18 cellular contexts compared by ENCODE assay signal in genomic region chr14:33943484-33943883, GRCh38. TPM values are rescaled to one million over a fixed set of nuclear protein-coding genes. Genes with fewer than 3 reads are reported as not detected.
DNase-seq lines count a peak whose midpoint lies in the region; ATAC-seq, FAIRE-seq and TF ChIP-seq lines count a peak whose summit lies in the region.
"Had no signal": no experiment of that assay in that cellular context is flagged by ENCODE, and none has a peak within 500 bp of the region (broad histone marks: within the 10 kb centered on the region; RNA-seq: fewer than 3 reads in every experiment).

No MANE protein-coding gene starts in this region.

- 21 to 70% (median 32%) methylated on average over 3 of the region's 3 CpGs for WGBS in small intestine, 3 donors

- no peak overlapping the region for H2AFZ ChIP-seq in Karpas-422 (ENCODE audit: low read length)
- H2AFZ ChIP-seq: PC-9 had no signal

- intact Hi-C loops in dorsolateral prefrontal cortex (cut with DNase I), result loop anchor here in 1 of 2 donors (10.0 kb wide), 1 partner anchor 151 kb away; no protein-coding TSS in a partner anchor
- intact Hi-C loops in activated CD4-positive, alpha-beta memory T cell treated with anti-CD3 and anti-CD28 coated beads for 36 hours (cut with micrococcal nuclease), result no loop called here

- H3K79me2 ChIP-seq in Karpas-422 (ENCODE audit: low read length), result no peaks in the 10 kb centered on the region

- H3K9me3 Mint-ChIP-seq in activated T-cell treated with anti-CD3 and anti-CD28 coated beads, Interleukin-2, amount 50 U/mL, for 4 hours, result no peaks in the 10 kb centered on the region
- H3K9me3 Mint-ChIP-seq in activated CD4-positive, alpha-beta memory T cell treated with anti-CD3 and anti-CD28 coated beads for 36 hours, result no peaks in the 10 kb centered on the region
- H3K9me3 Mint-ChIP-seq: activated naive CD4-positive, alpha-beta T cell treated with anti-CD3 and anti-CD28 coated beads, Interleukin-2, amount 50 U/mL, for 72 hours had no signal

- no peaks in the 10 kb centered on the region for H3K36me3 Mint-ChIP-seq in activated T-cell treated with anti-CD3 and anti-CD28 coated beads, Interleukin-2, amount 50 U/mL, for 4 hours (ENCODE audit: insufficient read depth)
- no peaks in the 10 kb centered on the region for H3K36me3 Mint-ChIP-seq in activated CD4-positive, alpha-beta memory T cell treated with anti-CD3 and anti-CD28 coated beads for 36 hours
- H3K36me3 Mint-ChIP-seq: activated naive CD4-positive, alpha-beta T cell treated with anti-CD3 and anti-CD28 coated beads, Interleukin-2, amount 50 U/mL, for 72 hours; CD14-positive monocyte had no signal

- DNase-seq in DMS 273 (lab: John Stamatoyannopoulos, UW; ENCODE audit: unreplicated experiment) (peak; percentile 35), DMS 273 treated with DMSO at 0.1 percent for 48 hours (lab: John Stamatoyannopoulos, UW) (no peak), NCI-H2081 treated with DMSO at 0.1 percent for 48 hours (lab: John Stamatoyannopoulos, UW) (peak; percentile 35), dorsolateral prefrontal cortex (no peak), small intestine (peak; percentile 77), Karpas-422 (no peak)
- DNase-seq in activated T-cell treated with anti-CD3 and anti-CD28 coated beads, Interleukin-2, amount 50 U/mL, for 4 hours, result no peak
- no peak for DNase-seq in activated CD4-positive, alpha-beta memory T cell treated with anti-CD3 and anti-CD28 coated beads for 36 hours
- DNase-seq: 8988T; activated CD4-positive, alpha-beta T cell treated with anti-CD3 and anti-CD28 coated beads, Interleukin-2, amount 50 U/mL, for 1 hour; dermis blood vessel endothelial cell; heart left ventricle; PC-9 had no signal

- H3K9me3 ChIP-seq in small intestine (ENCODE audit: control insufficient read depth, low read depth) (no peaks in the 10 kb centered on the region), Karpas-422 (ENCODE audit: low read length) (no peaks in the 10 kb centered on the region)
- H3K9me3 ChIP-seq: heart left ventricle, tibial nerve had no signal

- POLR2A ChIA-PET in activated CD4-positive, alpha-beta memory T cell treated with anti-CD3 and anti-CD28 coated beads for 36 hours (lab: Charles Lee), result no interaction called here

- no peak overlapping the region for H3K27ac Mint-ChIP-seq in activated CD4-positive, alpha-beta memory T cell treated with anti-CD3 and anti-CD28 coated beads for 36 hours
- H3K27ac Mint-ChIP-seq: activated naive CD4-positive, alpha-beta T cell treated with anti-CD3 and anti-CD28 coated beads, Interleukin-2, amount 50 U/mL, for 72 hours; CD14-positive monocyte had no signal

- H3K4me2 ChIP-seq in Karpas-422 (ENCODE audit: low read depth, low read length, poor library complexity, severe bottlenecking), result no peak overlapping the region
- H3K4me2 ChIP-seq: PC-9 had no signal

- H3K36me3 ChIP-seq in small intestine (ENCODE audit: control insufficient read depth in 2 of 2, insufficient read depth in 2 of 2, low read length in 2 of 2) (no peaks in the 10 kb centered on the region), Karpas-422 (ENCODE audit: insufficient read depth, low read length) (no peaks in the 10 kb centered on the region)
- H3K36me3 ChIP-seq: heart left ventricle, tibial nerve had no signal

- H3K9me2 ChIP-seq in Karpas-422 (replicated peaks; ENCODE audit: insufficient read depth, low read length), result no peaks in the 10 kb centered on the region

- H3K27me3 Mint-ChIP-seq in activated T-cell treated with anti-CD3 and anti-CD28 coated beads, Interleukin-2, amount 50 U/mL, for 4 hours (ENCODE audit: low read depth), result peaks cover under 1% of the 10 kb centered on the region
- H3K27me3 Mint-ChIP-seq in activated CD4-positive, alpha-beta memory T cell treated with anti-CD3 and anti-CD28 coated beads for 36 hours, result peaks cover 1% of the 10 kb centered on the region

- no peak overlapping the region for H3K9ac ChIP-seq in Karpas-422 (ENCODE audit: low read length)

- no peak overlapping the region for H3K4me3 Mint-ChIP-seq in activated T-cell treated with anti-CD3 and anti-CD28 coated beads, Interleukin-2, amount 50 U/mL, for 4 hours
- H3K4me3 Mint-ChIP-seq in activated CD4-positive, alpha-beta memory T cell treated with anti-CD3 and anti-CD28 coated beads for 36 hours, result no peak overlapping the region
- H3K4me3 Mint-ChIP-seq: CD14-positive monocyte had no signal

- no peaks in the 10 kb centered on the region for H4K20me1 ChIP-seq in Karpas-422 (ENCODE audit: insufficient read depth, low read depth, low read length)

- no peak for ATAC-seq in activated T-cell treated with anti-CD3 and anti-CD28 coated beads, Interleukin-2, amount 50 U/mL, for 4 hours
- ATAC-seq: activated naive CD4-positive, alpha-beta T cell treated with anti-CD3 and anti-CD28 coated beads, Interleukin-2, amount 50 U/mL, for 72 hours; heart left ventricle; SK-N-SH treated with all-trans-retinoic acid at 6 μM for 48 hours had no signal

- peak overlapping the region in 53 of 59 donors; percentile 2 to 85 (median 52) for H3K27ac ChIP-seq in dorsolateral prefrontal cortex
- peak overlapping the region; percentile 62 to 68 for H3K27ac ChIP-seq in small intestine (ENCODE audit: low read depth in 1 of 2, low read length in 1 of 2)
- no peak overlapping the region for H3K27ac ChIP-seq in Karpas-422 (ENCODE audit: low read length)
- H3K27ac ChIP-seq: PC-9, tibial nerve had no signal

- H3K27me3 ChIP-seq in dorsolateral prefrontal cortex (no peaks in the 10 kb centered on the region), small intestine (ENCODE audit: control insufficient read depth in 2 of 2, insufficient read depth in 2 of 2, low read length in 2 of 2) (no peaks in the 10 kb centered on the region), Karpas-422 (ENCODE audit: low read length) (no peaks in the 10 kb centered on the region)
- H3K27me3 ChIP-seq: heart left ventricle had no signal

- H3K4me1 ChIP-seq in small intestine (ENCODE audit: control insufficient read depth in 2 of 2, insufficient read depth in 1 of 2, low read depth in 1 of 2, low read length in 1 of 2) (peaks cover 14 to 16% of the 10 kb centered on the region in 2 donors), Karpas-422 (ENCODE audit: low read length) (no peaks in the 10 kb centered on the region)

- FAIRE-seq in small intestine (lab: Jason Lieb, UNC), result no peak
- FAIRE-seq: GM12891 had no signal

- H3K4me3 ChIP-seq in dorsolateral prefrontal cortex, result peak overlapping the region in 19 of 59 donors; percentile 0 to 39 (median 13)
- H3K4me3 ChIP-seq in small intestine (ENCODE audit: low read depth in 1 of 2, low read length in 2 of 2), result no peak overlapping the region
- no peak overlapping the region for H3K4me3 ChIP-seq in Karpas-422 (ENCODE audit: low read length)
- H3K4me3 ChIP-seq: heart left ventricle, PC-9, tibial nerve had no signal

- peaks cover 7% of the 10 kb centered on the region for H3K4me1 Mint-ChIP-seq in activated T-cell treated with anti-CD3 and anti-CD28 coated beads, Interleukin-2, amount 50 U/mL, for 4 hours (ENCODE audit: low read depth)
- H3K4me1 Mint-ChIP-seq in activated CD4-positive, alpha-beta memory T cell treated with anti-CD3 and anti-CD28 coated beads for 36 hours (ENCODE audit: low read depth), result no peaks in the 10 kb centered on the region

- TF ChIP-seq CTCF in dorsolateral prefrontal cortex (IDR thresholded peaks at IDR 0.05 in 54 of 56, conservative IDR thresholded peaks at IDR 0.05 in 2 of 56; ENCODE audit: low read depth in 1 of 56, partially characterized antibody in 56 of 56), result no peak

- CTCF ChIA-PET in activated CD4-positive, alpha-beta memory T cell treated with anti-CD3 and anti-CD28 coated beads for 36 hours (lab: Charles Lee), result no interaction called here

RNA-seq across cellular contexts. Expression of gene EGLN3, which starts 7.4 kb away (rescaled TPM):
- 10 to 100 TPM; 20.5 to 69.6 (median 37.7) TPM for total RNA-seq in dorsolateral prefrontal cortex
- 10 to 100 TPM; 17.6 to 40.5 (median 33.3) TPM for polyA plus RNA-seq in small intestine
- 1 to 10 TPM; 2.0 to 2.8 (median 2.4) TPM for total RNA-seq in activated T-cell treated with anti-CD3 and anti-CD28 coated beads, Interleukin-2, amount 50 U/mL, for 4 hours
- 1 to 10 TPM; 1.2 to 1.9 TPM for total RNA-seq in activated CD4-positive, alpha-beta memory T cell treated with anti-CD3 and anti-CD28 coated beads for 36 hours
- 0.22 TPM in 1 of 2 replicates, not detected in the other for total RNA-seq in Karpas-422 (2014; rRNA removed; shearing (Covaris generic); ENCODE audit: low replicate concordance)

Comparison
In these comparisons a context has a peak if more than half of its experiments do, and no peak if none do; other contexts are left out.
1. DNase-seq: peak in DMS 273 (single experiment), NCI-H2081 treated with DMSO at 0.1 percent for 48 hours (single experiment) and small intestine (single experiment); none in DMS 273 treated with DMSO at 0.1 percent for 48 hours (single experiment), dorsolateral prefrontal cortex (0 of 10), activated T-cell treated with anti-CD3 and anti-CD28 coated beads, Interleukin-2, amount 50 U/mL, for 4 hours (single experiment), activated CD4-positive, alpha-beta memory T cell treated with anti-CD3 and anti-CD28 coated beads for 36 hours (single experiment) and Karpas-422 (single experiment).
2. RNA of gene EGLN3, which starts 7.4 kb away (total RNA-seq): 20.5 to 69.6 TPM in dorsolateral prefrontal cortex; 2.0 to 2.8 TPM in activated T-cell treated with anti-CD3 and anti-CD28 coated beads, Interleukin-2, amount 50 U/mL, for 4 hours, 1.2 to 1.9 TPM in activated CD4-positive, alpha-beta memory T cell treated with anti-CD3 and anti-CD28 coated beads for 36 hours and 0.22 TPM in Karpas-422; every median in the first group is over 4 times any median in the second.